In genomic region chr6:47483516-47483852, GRCh38 we compare ENCODE assay signal across 11 cellular contexts. TPM values are rescaled to one million over a fixed set of nuclear protein-coding genes. Genes with fewer than 3 reads are reported as not detected.
DNase-seq lines count a peak whose midpoint lies in the region; ATAC-seq, FAIRE-seq and TF ChIP-seq lines count a peak whose summit lies in the region.
"Had no signal": no experiment of that assay in that cellular context is flagged by ENCODE, and none has a peak within 500 bp of the region (broad histone marks: within the 10 kb centered on the region; RNA-seq: fewer than 3 reads in every experiment).

No MANE protein-coding gene starts in this region.

- H3K9me3 ChIP-seq in keratinocyte (ENCODE audit: control insufficient read depth, low read depth, low read length) = no peaks in the 10 kb centered on the region

- intact Hi-C loops in CD14-positive monocyte (cut with micrococcal nuclease) = no loop called here

- no peaks in the 10 kb centered on the region for H3K27me3 ChIP-seq in keratinocyte (ENCODE audit: control insufficient read depth, extremely low read depth, insufficient read depth, low read length)

- H3K27me3 Mint-ChIP-seq in CD14-positive monocyte (ENCODE audit: low read depth in 3 of 3) = peaks cover 0 to 1% (median 0%) of the 10 kb centered on the region in 3 donors

- no peak overlapping the region for H3K4me3 ChIP-seq in keratinocyte (ENCODE audit: control insufficient read depth in 2 of 3, extremely low read depth in 1 of 3, insufficient read depth in 2 of 3, low read depth in 1 of 3, low read length in 3 of 3)

- TF ChIP-seq CTCF in keratinocyte (optimal IDR thresholded peaks at IDR 0.05 in 1 of 3, IDR thresholded peaks at IDR 0.05 in 1 of 3, conservative IDR thresholded peaks at IDR 0.05 in 1 of 3; ENCODE audit: extremely low read depth in 1 of 3, insufficient read depth in 2 of 3, low read length in 3 of 3) (no peak), CD14-positive monocyte (IDR thresholded peaks at IDR 0.05) (no peak)

- FAIRE-seq in keratinocyte (lab: Jason Lieb, UNC) = peak; percentile 9
- FAIRE-seq: bronchial epithelial cell had no signal

- peaks cover 51% of the 10 kb centered on the region for H3K4me1 ChIP-seq in keratinocyte (ENCODE audit: control insufficient read depth, extremely low read depth, insufficient read depth, low read length)

- H3K79me2 ChIP-seq in keratinocyte (ENCODE audit: control insufficient read depth, insufficient read depth, low read length) = peaks cover 94% of the 10 kb centered on the region

- H3K9me3 Mint-ChIP-seq in CD14-positive monocyte = no peaks in the 10 kb centered on the region

- H3K36me3 ChIP-seq in keratinocyte (ENCODE audit: control insufficient read depth in 2 of 2, extremely low read depth in 1 of 2, insufficient read depth in 2 of 2, low read length in 2 of 2) = no peaks in the 10 kb centered on the region

- DNase-seq in ELR (ENCODE audit: low read depth) (peak; percentile 30), M059J (ENCODE audit: low read depth) (peak; percentile 51), keratinocyte (ENCODE audit: low read depth, low spot score) (no peak), OCI-M2 (lab: John Stamatoyannopoulos, UW; ENCODE audit: unreplicated experiment) (no peak), CD14-positive monocyte (ENCODE audit: low spot score) (no peak), NCI-H748 treated with DMSO at 0.1 percent for 48 hours (lab: John Stamatoyannopoulos, UW) (no peak)
- DNase-seq in activated effector memory CD4-positive, alpha-beta T cell treated with anti-CD3 and anti-CD28 coated beads, Interleukin-2, amount 50 U/mL, for 16 hours = no peak
- DNase-seq: activated CD4-positive, alpha-beta T cell treated with anti-CD3 and anti-CD28 coated beads, Interleukin-2, amount 50 U/mL, for 1 hour; DMS 273 treated with DMSO at 0.1 percent for 48 hours had no signal

- no peak overlapping the region for H3K27ac Mint-ChIP-seq in CD14-positive monocyte

- peaks cover 15% of the 10 kb centered on the region for H4K20me1 ChIP-seq in keratinocyte (ENCODE audit: control insufficient read depth, extremely low read depth, insufficient read depth, low read length)

- no peak overlapping the region for H3K4me3 Mint-ChIP-seq in CD14-positive monocyte

- H3K36me3 Mint-ChIP-seq in CD14-positive monocyte = no peaks in the 10 kb centered on the region

- peaks cover 31% of the 10 kb centered on the region for H3K4me1 Mint-ChIP-seq in CD14-positive monocyte

- no peak overlapping the region for H2AFZ ChIP-seq in keratinocyte (ENCODE audit: control insufficient read depth, low read length)

- H3K4me2 ChIP-seq in keratinocyte (ENCODE audit: control insufficient read depth, extremely low read depth, insufficient read depth, low read depth, low read length) = peak overlapping the region; percentile 27

- peaks cover 5% of the 10 kb centered on the region for H3K9me1 ChIP-seq in keratinocyte (ENCODE audit: control insufficient read depth, extremely low read depth, insufficient read depth, low read length)

- H3K27ac ChIP-seq in keratinocyte (ENCODE audit: control insufficient read depth, insufficient read depth, low read length) = peak overlapping the region; percentile 77

- ATAC-seq in GM21825 (IDR thresholded peaks at IDR 0.05; ENCODE audit: unreplicated experiment) = peak; percentile 28

- dilution Hi-C loops in keratinocyte (cut with MboI; ENCODE audit: extremely low pct_ligation_motif_present, low sequenced_read_pairs) = no loop called here

- peak overlapping the region; percentile 30 for H3K9ac ChIP-seq in keratinocyte (ENCODE audit: control insufficient read depth, extremely low read depth, insufficient read depth, low read length)

RNA-seq across cellular contexts. Expression of gene CD2AP, which starts 5.9 kb away (rescaled TPM):
- 28.8 and 33.4 TPM in 2 replicates for total RNA-seq in M059J (2014; rRNA removed; shearing (Covaris generic))
- polyA plus RNA-seq in keratinocyte (13.7 to 23.9 TPM (median 15.9 TPM) in 3 replicates), CD14-positive monocyte (1 to 10 TPM; 1.5 to 2.4 TPM)
- 82.9 TPM for polyA plus RNA-seq in keratinocyte (2011; ENCODE audit: low read depth)
- polyA plus RNA-seq in keratinocyte (2011; cell fraction: cytosol; rRNA removed) = 14.4 and 25.9 TPM in 2 replicates
- 15.8 and 22.2 TPM in 2 replicates for polyA plus RNA-seq in keratinocyte (2011; cell fraction: nucleus; rRNA removed)
- 15.2 and 21.2 TPM in 2 replicates for polyA plus RNA-seq in keratinocyte (2012; ENCODE audit: low replicate concordance)
- 2.0 to 13.8 TPM (median 6.8 TPM) in 3 replicates for polyA minus RNA-seq in keratinocyte
- polyA minus RNA-seq in keratinocyte (2011; cell fraction: cytosol; rRNA and poly(A)+ RNA removed) = 15.9 TPM
- polyA minus RNA-seq in keratinocyte (2011; cell fraction: nucleus; rRNA and poly(A)+ RNA removed) = 20.0 and 33.7 TPM in 2 replicates

Comparison
In these comparisons a context has a peak if more than half of its experiments do, and no peak if none do; other contexts are left out.
1. DNase-seq: peak in ELR (single experiment) and M059J (single experiment); none in keratinocyte (single experiment), OCI-M2 (single experiment), CD14-positive monocyte (single experiment), activated effector memory CD4-positive, alpha-beta T cell treated with anti-CD3 and anti-CD28 coated beads, Interleukin-2, amount 50 U/mL, for 16 hours (single experiment) and NCI-H748 treated with DMSO at 0.1 percent for 48 hours (single experiment).